3 cellular contexts compared by ENCODE assay signal in the genomic region with DNA sequence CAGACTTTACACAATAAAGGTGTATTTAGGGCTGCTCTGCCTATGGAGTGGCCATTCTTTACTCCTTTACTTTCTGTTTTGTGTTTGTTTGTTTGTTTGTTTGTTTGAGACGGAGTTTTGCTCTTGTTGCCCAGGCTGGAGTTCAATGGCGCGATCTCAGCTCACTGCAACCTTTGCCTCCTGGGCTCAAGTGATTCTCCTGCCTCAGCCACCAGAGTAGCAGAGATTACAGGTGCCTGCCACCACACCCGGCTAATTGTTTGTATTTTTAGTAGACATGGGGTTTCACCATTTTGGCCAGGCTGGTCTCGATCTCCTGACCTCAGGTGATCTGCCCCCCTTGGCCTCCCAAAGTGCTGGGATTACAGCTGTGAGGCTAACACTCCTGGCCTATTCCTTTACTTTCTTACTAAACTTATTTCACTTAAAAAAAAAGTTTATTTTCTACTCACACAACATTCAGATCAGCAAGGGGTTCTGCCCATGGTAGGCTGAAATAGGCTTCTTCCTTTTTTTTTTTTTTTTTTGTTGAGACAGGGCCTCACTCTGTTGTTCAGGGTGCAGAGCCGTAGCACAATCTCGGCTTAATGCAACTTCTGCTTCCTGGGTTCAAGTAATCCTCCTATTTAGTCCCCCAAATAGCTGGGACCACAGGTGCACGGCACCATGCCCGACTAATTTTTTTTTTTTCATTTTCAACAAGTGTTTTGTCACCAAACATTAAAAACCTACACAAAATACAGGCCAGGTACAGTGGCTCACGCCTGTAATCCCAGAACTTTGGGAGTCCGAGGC. TPM values are rescaled to one million over a fixed set of nuclear protein-coding genes. Genes with fewer than 3 reads are reported as not detected.
"Had no signal": no experiment of that assay in that cellular context is flagged by ENCODE, and none has a peak within 500 bp of the region (broad histone marks: within the 10 kb centered on the region; RNA-seq: fewer than 3 reads in every experiment).

No MANE protein-coding gene starts in this region.

RNA-seq across cellular contexts. Expression of a gene that starts 15.5 kb away (rescaled TPM):
- total RNA-seq: ascending aorta, bronchial epithelial cell, cardiac muscle cell had no signal
- polyA plus RNA-seq: cardiac muscle cell had no signal
